Comparison of ENCODE assay signal across 12 cellular contexts in genomic region chr21:33419538-33420123, GRCh38. TPM values are rescaled to one million over a fixed set of nuclear protein-coding genes. Genes with fewer than 3 reads are reported as not detected.
DNase-seq lines count a peak whose midpoint lies in the region; ATAC-seq and TF ChIP-seq lines count a peak whose summit lies in the region.
"Had no signal": no experiment of that assay in that cellular context is flagged by ENCODE, and none has a peak within 500 bp of the region (broad histone marks: within the 10 kb centered on the region; RNA-seq: fewer than 3 reads in every experiment).

No MANE protein-coding gene starts in this region.

- ATAC-seq in HG03469 (IDR thresholded peaks at IDR 0.05; ENCODE audit: unreplicated experiment) (no peak), HG03175 (IDR thresholded peaks at IDR 0.05; ENCODE audit: unreplicated experiment) (no peak)
- ATAC-seq: natural killer cell treated with Interleukin-12 subunit alpha and Interleukin-12 subunit beta and Interleukin-15 and Interleukin-18, amount 100 ng/mL, for 72 hours had no signal

- no peaks in the 10 kb centered on the region for H3K27me3 ChIP-seq in GM23248 (replicated peaks; ENCODE audit: insufficient read depth)
- no peaks in the 10 kb centered on the region for H3K27me3 ChIP-seq in ascending aorta
- no peaks in the 10 kb centered on the region for H3K27me3 ChIP-seq in right atrium auricular region
- H3K27me3 ChIP-seq in skeletal muscle satellite cell (ENCODE audit: control insufficient read depth, insufficient read depth, low read length), result no peaks in the 10 kb centered on the region

- H3K36me3 ChIP-seq in GM23248 (ENCODE audit: low read depth) (peaks cover 43% of the 10 kb centered on the region), ascending aorta (peaks cover 49 to 52% of the 10 kb centered on the region in 2 donors), right atrium auricular region (peaks cover 51% of the 10 kb centered on the region), skeletal muscle satellite cell (ENCODE audit: insufficient read depth, low read length) (peaks cover 48% of the 10 kb centered on the region)

- DNase-seq in GM23248 (peak; percentile 63), ascending aorta (ENCODE audit: low spot score in 2 of 2) (no peak), right atrium auricular region (ENCODE audit: low spot score) (peak; percentile 68), NCI-H345 treated with DMSO at 0.1 percent for 48 hours (lab: John Stamatoyannopoulos, UW; ENCODE audit: unreplicated experiment) (no peak)
- no peak for DNase-seq in stimulated activated CD4-positive, alpha-beta T cell treated with anti-CD3 and anti-CD28 coated beads, Interleukin-4, amount 100 ng/mL, for 1 hour
- DNase-seq: activated CD4-positive, CD25-positive, alpha-beta regulatory T cell; DMS 273 treated with DMSO at 0.1 percent for 48 hours; head of caudate nucleus had no signal

- 81 to 84% methylated on average over 12 of the region's 12 CpGs for WGBS in GM23248 (ENCODE audit: low coverage in 1 of 2, low lambda C conversion rate in 2 of 2, missing lambda C conversion rate in 2 of 2), 2 experiments

- peaks cover 97% of the 10 kb centered on the region for H3K79me2 ChIP-seq in GM23248 (ENCODE audit: insufficient read depth)

- intact Hi-C loops in ascending aorta (cut with DNase I), result no loop called here

- no peaks in the 10 kb centered on the region for H3K9me3 ChIP-seq in GM23248 (ENCODE audit: low read depth)
- no peaks in the 10 kb centered on the region for H3K9me3 ChIP-seq in ascending aorta
- H3K9me3 ChIP-seq in right atrium auricular region, result no peaks in the 10 kb centered on the region
- no peaks in the 10 kb centered on the region for H3K9me3 ChIP-seq in skeletal muscle satellite cell (replicated peaks; ENCODE audit: low read length)

- peak overlapping the region; percentile 39 for H3K27ac ChIP-seq in GM23248
- H3K27ac ChIP-seq in ascending aorta, result peak overlapping the region; percentile 23 to 58
- peak overlapping the region; percentile 55 to 72 for H3K27ac ChIP-seq in right atrium auricular region

- TF ChIP-seq CTCF in ascending aorta (IDR thresholded peaks at IDR 0.05) (no peak), right atrium auricular region (IDR thresholded peaks at IDR 0.05) (no peak)

- H3K9ac ChIP-seq in GM23248, result no peak overlapping the region; the same call in 1 of the 2 replicates
- H3K9ac ChIP-seq in skeletal muscle satellite cell (ENCODE audit: low read depth, low read length), result no peak overlapping the region

- H3K9me2 ChIP-seq in GM23248 (ENCODE audit: insufficient read depth), result no peaks in the 10 kb centered on the region

- H2AFZ ChIP-seq in GM23248, result no peak overlapping the region

- in situ Hi-C loops in GM23248 (cut with MboI), result no loop called here

- H3K4me3 ChIP-seq in GM23248 (no peak overlapping the region), ascending aorta (no peak overlapping the region), right atrium auricular region (no peak overlapping the region), skeletal muscle satellite cell (ENCODE audit: low read length) (no peak overlapping the region)

- H3K4me1 ChIP-seq in GM23248 (ENCODE audit: insufficient read depth) (peaks cover 8% of the 10 kb centered on the region; the same call in 1 of the 2 replicates), ascending aorta (peaks cover 3 to 8% of the 10 kb centered on the region in 2 donors), right atrium auricular region (peaks cover 0 to 25% of the 10 kb centered on the region in 2 donors), skeletal muscle satellite cell (ENCODE audit: control insufficient read depth, insufficient read depth, low read length) (peaks cover 16% of the 10 kb centered on the region)

- 0 out of 2 replicates have a peak, but pooled peaks cover 12% of the 10 kb centered on the region for H3F3A ChIP-seq in GM23248 (ENCODE audit: insufficient read depth)

- H3K4me2 ChIP-seq in GM23248 (ENCODE audit: unreplicated experiment) (no peak overlapping the region), skeletal muscle satellite cell (ENCODE audit: low read length) (peak overlapping the region; percentile 2)

- H4K20me1 ChIP-seq in GM23248 (ENCODE audit: insufficient read depth), result no peaks in the 10 kb centered on the region; the same call in 1 of the 2 replicates

RNA-seq across cellular contexts. Expression of gene IFNGR2, which starts 16.4 kb away (rescaled TPM):
- 92.8 and 98.3 TPM in 2 replicates for total RNA-seq in GM23248 (2014; rRNA removed; shearing (Covaris generic))
- 113 and 116 TPM in 2 replicates for polyA plus RNA-seq in GM23248 (2016; fragmentation: Nextera tagmentation; extraction: Ambion mirVana)
- total RNA-seq in ascending aorta (46.4 TPM), right atrium auricular region (10 to 100 TPM; 40.2 to 47.3 TPM)
- total RNA-seq in skeletal muscle satellite cell (2012; rRNA removed), result 38.8 and 52.2 TPM in 2 replicates

Comparison
In these comparisons a context has a peak if more than half of its experiments do, and no peak if none do; other contexts are left out.
1. DNase-seq: peak in GM23248 (single experiment) and right atrium auricular region (single experiment); none in ascending aorta (0 of 2), stimulated activated CD4-positive, alpha-beta T cell treated with anti-CD3 and anti-CD28 coated beads, Interleukin-4, amount 100 ng/mL, for 1 hour (single experiment) and NCI-H345 treated with DMSO at 0.1 percent for 48 hours (single experiment).
2. Peak in every context shown above with its lines, with median percentiles within 50 percentile points of each other: H3K27ac ChIP-seq.